ENCODE assay signal across 1 cellular context in genomic region chr10:70145666-70146488, GRCh38.
TF ChIP-seq lines count a peak whose summit lies in the region.

No MANE protein-coding gene starts in this region.

TF ChIP-seq in SK-N-SH, 30 proteins besides CTCF, POLR2A, EP300 and RAD21 (continued from another document):
- TF ChIP-seq PBX3 (IDR thresholded peaks at IDR 0.05) = no peak
- peak; percentile 71 for TF ChIP-seq MXI1 (IDR thresholded peaks at IDR 0.05; ENCODE audit: low read depth, low read length)
- peak; percentile 25 for TF ChIP-seq CHD2 (IDR thresholded peaks at IDR 0.05; ENCODE audit: low read length, partially characterized antibody)
- TF ChIP-seq YY1 (IDR thresholded peaks at IDR 0.05; ENCODE audit: low read depth) = 0 out of 2 replicates have a peak, but pooled peaks have one; percentile 36
- TF ChIP-seq RFX5 (IDR thresholded peaks at IDR 0.05; ENCODE audit: low read length) = no peak
